Comparison of ENCODE assay signal across 2 cellular contexts in genomic region chr14:104778694-104779331, GRCh38.
TF ChIP-seq lines count a peak whose summit lies in the region.

No MANE protein-coding gene starts in this region.

TF ChIP-seq in HCT116, 20 proteins besides CTCF, POLR2A, EP300 and RAD21:
- TF ChIP-seq POLR2AphosphoS5 (IDR thresholded peaks at IDR 0.05; ENCODE audit: low read depth, low read length), result no peak
- no peak for TF ChIP-seq SRF (IDR thresholded peaks at IDR 0.05; ENCODE audit: low read depth)
- TF ChIP-seq CEBPB (IDR thresholded peaks at IDR 0.05; ENCODE audit: low read depth), result no peak
- no peak for TF ChIP-seq REST (IDR thresholded peaks at IDR 0.05; ENCODE audit: low read depth)
- TF ChIP-seq JUND (IDR thresholded peaks at IDR 0.05), result no peak
- TF ChIP-seq EZH2 (IDR thresholded peaks at IDR 0.05), result no peak
- no peak for TF ChIP-seq SIN3A (IDR thresholded peaks at IDR 0.05; ENCODE audit: low read depth)
- no peak for TF ChIP-seq CBX3 (IDR thresholded peaks at IDR 0.05; ENCODE audit: low read depth)
- TF ChIP-seq EZH2phosphoT487 (IDR thresholded peaks at IDR 0.05; ENCODE audit: borderline replicate concordance), result no peak
- TF ChIP-seq ZNF274 (IDR thresholded peaks at IDR 0.05; ENCODE audit: low read depth, low read length), result no peak
- TF ChIP-seq MAX (IDR thresholded peaks at IDR 0.05), result no peak
- no peak for TF ChIP-seq TCF7L2 (IDR thresholded peaks at IDR 0.05; ENCODE audit: borderline replicate concordance, extremely low read depth, insufficient read depth, insufficient read length)
- no peak for TF ChIP-seq ZBTB33 (IDR thresholded peaks at IDR 0.05; ENCODE audit: extremely low read depth, insufficient replicate concordance, low read length)

TF ChIP-seq in GM12878, 131 proteins besides CTCF, POLR2A, EP300 and RAD21:
- no peak for TF ChIP-seq POLR2AphosphoS2 (IDR thresholded peaks at IDR 0.05; ENCODE audit: low read depth, low read length)
- TF ChIP-seq IRF5 (IDR thresholded peaks at IDR 0.05; ENCODE audit: borderline replicate concordance), result no peak
- TF ChIP-seq YBX1 (IDR thresholded peaks at IDR 0.05), result no peak
- TF ChIP-seq MTA3 (IDR thresholded peaks at IDR 0.05; ENCODE audit: borderline replicate concordance, low read length), result no peak
- no peak for TF ChIP-seq MEF2A (IDR thresholded peaks at IDR 0.05; ENCODE audit: insufficient read depth, low read depth, low read length)
- TF ChIP-seq ATF7 (IDR thresholded peaks at IDR 0.05; ENCODE audit: low read depth), result no peak
- no peak for TF ChIP-seq JUNB (IDR thresholded peaks at IDR 0.05)
- TF ChIP-seq IKZF2 (IDR thresholded peaks at IDR 0.05), result no peak
- TF ChIP-seq HSF1 (IDR thresholded peaks at IDR 0.05; ENCODE audit: low read depth, low read length), result no peak
- TF ChIP-seq TCF3 (IDR thresholded peaks at IDR 0.05; ENCODE audit: borderline replicate concordance, insufficient read depth, low read depth, low read length), result no peak
- TF ChIP-seq BCL3 (IDR thresholded peaks at IDR 0.05; ENCODE audit: borderline replicate concordance, insufficient read depth, low read depth, low read length, poor library complexity, severe bottlenecking), result no peak
- TF ChIP-seq SREBF1 (IDR thresholded peaks at IDR 0.05; ENCODE audit: low read length), result no peak
- TF ChIP-seq EED (IDR thresholded peaks at IDR 0.05; ENCODE audit: low read depth), result no peak
- TF ChIP-seq ZNF384 (IDR thresholded peaks at IDR 0.05; ENCODE audit: borderline replicate concordance, low read depth, low read length), result no peak
- no peak for TF ChIP-seq PKNOX1 (IDR thresholded peaks at IDR 0.05)
- TF ChIP-seq RUNX3 (IDR thresholded peaks at IDR 0.05; ENCODE audit: low read length), result no peak
- no peak for TF ChIP-seq IKZF1 (conservative IDR thresholded peaks at IDR 0.05)
